In genomic region chr6:3711776-3712175, GRCh38 we compare ENCODE assay signal across 35 cellular contexts. TPM values are rescaled to one million over a fixed set of nuclear protein-coding genes. Genes with fewer than 3 reads are reported as not detected.
"Had no signal": no experiment of that assay in that cellular context is flagged by ENCODE, and none has a peak within 500 bp of the region (broad histone marks: within the 10 kb centered on the region; RNA-seq: fewer than 3 reads in every experiment).

No MANE protein-coding gene starts in this region.

- H3K4me3 Mint-ChIP-seq: activated CD4-positive, alpha-beta T cell treated with anti-CD3 and anti-CD28 coated beads, Interleukin-2, amount 10 ng/mL, durations not matched to agents 24 days and 14 days; activated CD8-positive, alpha-beta T cell treated with anti-CD3 and anti-CD28 coated beads for 36 hours; activated naive CD4-positive, alpha-beta T cell treated with anti-CD3 and anti-CD28 coated beads for 36 hours; activated T-cell treated with anti-CD3 and anti-CD28 coated beads, Interleukin-2, amount 50 U/mL, for 4 hours; activated T-helper 1 cell treated with anti-CD3 and anti-CD28 coated beads, Interleukin-12 subunit alpha, Interleukin-12 subunit beta, Interleukin-2, Interleukin-4 antibody, amounts not matched to agents 30 ng/mL and 10 ng/mL and 1 ng/mL, durations not matched to agents 14 hours and 24 hours and 36 hours had no signal

- H3K27me3 Mint-ChIP-seq: activated CD8-positive, alpha-beta T cell treated with anti-CD3 and anti-CD28 coated beads for 36 hours had no signal

- H3K27ac Mint-ChIP-seq: activated CD4-positive, alpha-beta T cell treated with anti-CD3 and anti-CD28 coated beads, Interleukin-2, amount 10 ng/mL, durations not matched to agents 24 days and 14 days; activated CD8-positive, alpha-beta T cell treated with anti-CD3 and anti-CD28 coated beads for 36 hours; activated naive CD4-positive, alpha-beta T cell treated with anti-CD3 and anti-CD28 coated beads for 36 hours; activated naive CD4-positive, alpha-beta T cell treated with anti-CD3 and anti-CD28 coated beads, Interleukin-2, amount 50 U/mL, for 72 hours; activated T-helper 1 cell treated with anti-CD3 and anti-CD28 coated beads, Interleukin-12 subunit alpha, Interleukin-12 subunit beta, Interleukin-2, Interleukin-4 antibody, amounts not matched to agents 30 ng/mL and 10 ng/mL and 1 ng/mL, durations not matched to agents 14 hours and 24 hours and 36 hours had no signal

- DNase-seq: activated CD4-positive, alpha-beta T cell treated with anti-CD3 and anti-CD28 coated beads, Interleukin-2, amount 10 ng/mL, durations not matched to agents 24 days and 14 days; activated CD4-positive, alpha-beta T cell treated with anti-CD3 and anti-CD28 coated beads, Interleukin-2, amount 50 U/mL, for 4 hours; activated CD4-positive, CD25-positive, alpha-beta regulatory T cell; activated CD8-positive, alpha-beta memory T cell treated with anti-CD3 and anti-CD28 coated beads, Interleukin-2, amount 50 U/mL, for 4 hours; activated CD8-positive, alpha-beta T cell treated with anti-CD3 and anti-CD28 coated beads for 36 hours; activated gamma-delta T cell treated with Interleukin-2 at 50 U/mL for 16 hours; activated naive CD4-positive, alpha-beta T cell treated with anti-CD3 and anti-CD28 coated beads for 36 hours; activated T-cell treated with anti-CD3 and anti-CD28 coated beads for 4 hours; activated T-cell treated with anti-CD3 and anti-CD28 coated beads, Interleukin-2, amount 50 U/mL, for 4 hours; adrenal gland; body of pancreas; caudate nucleus; cerebellar nuclear complex; Karpas-422; KBM-7; MG63; NCI-H1048; NCI-H1436 treated with DMSO at 0.1 percent for 48 hours; NCI-H1694 treated with DMSO at 0.1 percent for 48 hours; NCI-H2029; NCI-H2107; NCI-H2171; NCI-H510A; NCI-H526; NCI-H748 treated with DMSO at 0.1 percent for 48 hours; Right ventricle myocardium superior; SW 1271; T-helper 1 cell; T1000; WERI-Rb-1 had no signal

- H3K4me1 Mint-ChIP-seq: activated CD4-positive, alpha-beta T cell treated with anti-CD3 and anti-CD28 coated beads, Interleukin-2, amount 10 ng/mL, durations not matched to agents 24 days and 14 days had no signal

- H3K27ac ChIP-seq: adrenal gland, WERI-Rb-1 had no signal

- H3K4me3 ChIP-seq: adrenal gland, body of pancreas, breast epithelium, MG63 had no signal

- H3K9me3 Mint-ChIP-seq: activated CD4-positive, alpha-beta T cell treated with anti-CD3 and anti-CD28 coated beads, Interleukin-2, amount 10 ng/mL, durations not matched to agents 24 days and 14 days; activated naive CD4-positive, alpha-beta T cell treated with anti-CD3 and anti-CD28 coated beads for 36 hours; activated naive CD4-positive, alpha-beta T cell treated with anti-CD3 and anti-CD28 coated beads, Interleukin-2, amount 50 U/mL, for 72 hours; activated T-cell treated with anti-CD3 and anti-CD28 coated beads, Interleukin-2, amount 50 U/mL, for 4 hours; activated T-helper 1 cell treated with anti-CD3 and anti-CD28 coated beads, Interleukin-12 subunit alpha, Interleukin-12 subunit beta, Interleukin-2, Interleukin-4 antibody, amounts not matched to agents 30 ng/mL and 10 ng/mL and 1 ng/mL, durations not matched to agents 14 hours and 24 hours and 36 hours had no signal

- ATAC-seq: activated CD8-positive, alpha-beta T cell treated with anti-CD3 and anti-CD28 coated beads for 36 hours; activated naive CD4-positive, alpha-beta T cell treated with anti-CD3 and anti-CD28 coated beads, Interleukin-2, amount 50 U/mL, for 72 hours; activated T-cell treated with anti-CD3 and anti-CD28 coated beads, Interleukin-2, amount 50 U/mL, for 4 hours; body of pancreas had no signal

- FAIRE-seq: astrocyte had no signal

- H3K36me3 Mint-ChIP-seq: activated naive CD4-positive, alpha-beta T cell treated with anti-CD3 and anti-CD28 coated beads, Interleukin-2, amount 50 U/mL, for 72 hours had no signal

- H3K4me1 ChIP-seq: adrenal gland had no signal

- H3K36me3 ChIP-seq: adrenal gland, breast epithelium, MG63, WERI-Rb-1 had no signal

- H3K9me3 ChIP-seq: adrenal gland, body of pancreas, breast epithelium, MG63 had no signal

- H3K27me3 ChIP-seq: adrenal gland, body of pancreas, breast epithelium, MG63 had no signal

RNA-seq across cellular contexts. Expression of gene PXDC1, which starts 39.7 kb away (rescaled TPM):
- total RNA-seq: OCI-LY7 had no signal
